Comparison of ENCODE assay signal across 19 cellular contexts in genomic region chr4:24315056-24315455, GRCh38.
"Had no signal": no experiment of that assay in that cellular context is flagged by ENCODE, and none has a peak within 500 bp of the region (broad histone marks: within the 10 kb centered on the region; RNA-seq: fewer than 3 reads in every experiment).

No MANE protein-coding gene starts in this region.

- DNase-seq: KBM-7, MG63, NCI-H1092, NCI-H1105 treated with DMSO at 0.1 percent for 48 hours, NCI-H1417 treated with DMSO at 0.1 percent for 48 hours, NCI-H146, NCI-H1694 treated with DMSO at 0.1 percent for 48 hours, NCI-H1930, NCI-H2081, NCI-H2107, NCI-H2227 treated with DMSO at 0.1 percent for 48 hours, NCI-H446, NCI-H510A, NCI-H524 treated with DMSO at 0.1 percent for 48 hours, NCI-H69, NCI-H774, RPMI8226, SHP77, SK-N-SH had no signal
